In genomic region chr3:148873928-148874326, GRCh38 we compare ENCODE assay signal across 33 cellular contexts. TPM values are rescaled to one million over a fixed set of nuclear protein-coding genes. Genes with fewer than 3 reads are reported as not detected.
DNase-seq lines count a peak whose midpoint lies in the region; ATAC-seq, FAIRE-seq and TF ChIP-seq lines count a peak whose summit lies in the region.
"Had no signal": no experiment of that assay in that cellular context is flagged by ENCODE, and none has a peak within 500 bp of the region (broad histone marks: within the 10 kb centered on the region; RNA-seq: fewer than 3 reads in every experiment).

No MANE protein-coding gene starts in this region.

- no peaks in the 10 kb centered on the region for H3K79me2 ChIP-seq in endothelial cell of umbilical vein (ENCODE audit: control insufficient read depth, insufficient read depth, low read length)

- H3K4me1 Mint-ChIP-seq in HFFc6 (ENCODE audit: low read depth), result peaks cover 27% of the 10 kb centered on the region
- H3K4me1 Mint-ChIP-seq in activated CD4-positive, alpha-beta T cell treated with anti-CD3 and anti-CD28 coated beads for 36 hours, result no peaks in the 10 kb centered on the region
- H3K4me1 Mint-ChIP-seq: activated CD4-positive, alpha-beta T cell treated with anti-CD3 and anti-CD28 coated beads, Interleukin-2, amount 10 ng/mL, durations not matched to agents 24 days and 14 days; activated CD8-positive, alpha-beta memory T cell treated with anti-CD3 and anti-CD28 coated beads, Interleukin-2, amount 10 ng/mL, durations not matched to agents 7 days and 5 days; endodermal cell; naive B cell; stimulated activated naive B cell treated with anti-CD40 and anti-IgM and Interleukin-4, amounts not matched to agents 10 μg/mL and 1 μg/mL and 100 μg/mL, for 72 hours had no signal

- no TSS peak for BruUV-seq in endothelial cell of umbilical vein (replicated peaks; lab: Mats Ljungman, UMichigan)

- CTCF ChIA-PET in endothelial cell of umbilical vein (lab: Charles Lee), result interaction anchor here (0.6 to 1.6 kb wide), 8 partner anchors 10 to 603 kb away, joined by 3 to 9 read pairs (median 4); no protein-coding TSS in a partner anchor
- CTCF ChIA-PET in activated CD4-positive, alpha-beta T cell treated with anti-CD3 and anti-CD28 coated beads for 36 hours (lab: Charles Lee), result interaction anchor here (1.8 kb wide), 1 partner anchor 10 kb away, joined by 6 read pairs; no protein-coding TSS in a partner anchor

- no peaks in the 10 kb centered on the region for H3K9me3 Mint-ChIP-seq in HFFc6
- no peaks in the 10 kb centered on the region for H3K9me3 Mint-ChIP-seq in activated CD4-positive, alpha-beta T cell treated with anti-CD3 and anti-CD28 coated beads for 36 hours (ENCODE audit: low read depth)
- H3K9me3 Mint-ChIP-seq: activated CD4-positive, alpha-beta T cell treated with anti-CD3 and anti-CD28 coated beads, Interleukin-2, amount 10 ng/mL, durations not matched to agents 24 days and 14 days; activated naive CD4-positive, alpha-beta T cell treated with anti-CD3 and anti-CD28 coated beads for 36 hours; endodermal cell; naive B cell; stimulated activated naive B cell treated with anti-CD40 and anti-IgM and Interleukin-4, amounts not matched to agents 10 μg/mL and 1 μg/mL and 100 μg/mL, for 72 hours had no signal

- FAIRE-seq in endothelial cell of umbilical vein (lab: Jason Lieb, UNC), result peak; percentile 61

- H3K27ac Mint-ChIP-seq in HFFc6, result no peak overlapping the region
- no peak overlapping the region for H3K27ac Mint-ChIP-seq in activated CD4-positive, alpha-beta T cell treated with anti-CD3 and anti-CD28 coated beads for 36 hours
- H3K27ac Mint-ChIP-seq: activated CD4-positive, alpha-beta T cell treated with anti-CD3 and anti-CD28 coated beads, Interleukin-2, amount 10 ng/mL, durations not matched to agents 24 days and 14 days; activated CD8-positive, alpha-beta memory T cell treated with anti-CD3 and anti-CD28 coated beads, Interleukin-2, amount 10 ng/mL, durations not matched to agents 7 days and 5 days; activated naive CD4-positive, alpha-beta T cell treated with anti-CD3 and anti-CD28 coated beads for 36 hours; endodermal cell; naive B cell; stimulated activated naive B cell treated with anti-CD40 and anti-IgM and Interleukin-4, amounts not matched to agents 10 μg/mL and 1 μg/mL and 100 μg/mL, for 72 hours had no signal

- no peak overlapping the region for H2AFZ ChIP-seq in endothelial cell of umbilical vein (ENCODE audit: low read depth, low read length)

- peak overlapping the region; percentile 29 for H3K27ac ChIP-seq in endothelial cell of umbilical vein (ENCODE audit: insufficient read depth, low read depth, low read length)
- H3K27ac ChIP-seq: C4-2B, cardiac muscle cell, coronary artery, esophagus squamous epithelium, Peyer's patch, skin epidermis had no signal

- H3K27me3 Mint-ChIP-seq in HFFc6 (ENCODE audit: insufficient read depth), result no peaks in the 10 kb centered on the region
- H3K27me3 Mint-ChIP-seq in activated CD4-positive, alpha-beta T cell treated with anti-CD3 and anti-CD28 coated beads for 36 hours, result peaks cover 5% of the 10 kb centered on the region

- dilution Hi-C loops in endothelial cell of umbilical vein (cut with MboI; ENCODE audit: extremely low pct_ligation_motif_present, low sequenced_read_pairs), result no loop called here

- H3K9me3 ChIP-seq in endothelial cell of umbilical vein (replicated peaks; ENCODE audit: control insufficient read depth, insufficient read depth, low read length), result no peaks in the 10 kb centered on the region
- H3K9me3 ChIP-seq: esophagus squamous epithelium, Peyer's patch had no signal

- H3K4me3 Mint-ChIP-seq in HFFc6, result no peak overlapping the region
- no peak overlapping the region for H3K4me3 Mint-ChIP-seq in activated CD4-positive, alpha-beta T cell treated with anti-CD3 and anti-CD28 coated beads for 36 hours
- H3K4me3 Mint-ChIP-seq: activated CD4-positive, alpha-beta T cell treated with anti-CD3 and anti-CD28 coated beads, Interleukin-2, amount 10 ng/mL, durations not matched to agents 24 days and 14 days; activated CD8-positive, alpha-beta memory T cell treated with anti-CD3 and anti-CD28 coated beads, Interleukin-2, amount 10 ng/mL, durations not matched to agents 7 days and 5 days; activated naive CD4-positive, alpha-beta T cell treated with anti-CD3 and anti-CD28 coated beads for 36 hours; endodermal cell; naive B cell; stimulated activated naive B cell treated with anti-CD40 and anti-IgM and Interleukin-4, amounts not matched to agents 10 μg/mL and 1 μg/mL and 100 μg/mL, for 72 hours had no signal

- intact Hi-C loops in endothelial cell of umbilical vein (cut with micrococcal nuclease), result loop anchor here (10.0 kb wide), 1 partner anchor 1539 kb away; no protein-coding TSS in a partner anchor
- intact Hi-C loops in activated CD4-positive, alpha-beta T cell treated with anti-CD3 and anti-CD28 coated beads for 36 hours (cut with DNase I, micrococcal nuclease), result no loop called here

- POLR2A ChIA-PET in endothelial cell of umbilical vein (lab: Charles Lee), result no interaction called here
- POLR2A ChIA-PET in activated CD4-positive, alpha-beta T cell treated with anti-CD3 and anti-CD28 coated beads for 36 hours (lab: Charles Lee), result no interaction called here

- no peaks in the 10 kb centered on the region for H4K20me1 ChIP-seq in endothelial cell of umbilical vein (replicated peaks; ENCODE audit: control insufficient read depth, extremely low read depth, insufficient read depth, low read length)

- H3K4me3 ChIP-seq in endothelial cell of umbilical vein (replicated peaks in 1 of 3; ENCODE audit: insufficient read depth in 1 of 3, low read depth in 1 of 3, low read length in 3 of 3), result no peak overlapping the region
- H3K4me3 ChIP-seq: cardiac muscle cell, coronary artery, esophagus squamous epithelium, Peyer's patch, skin epidermis had no signal

- no peak for ATAC-seq in activated CD4-positive, alpha-beta T cell treated with anti-CD3 and anti-CD28 coated beads for 36 hours
- ATAC-seq: activated CD8-positive, alpha-beta memory T cell treated with anti-CD3 and anti-CD28 coated beads, Interleukin-2, amount 10 ng/mL, durations not matched to agents 7 days and 5 days; left ventricle myocardium superior; stimulated activated naive B cell treated with anti-CD40 and anti-IgM and Interleukin-4, amounts not matched to agents 10 μg/mL and 1 μg/mL and 100 μg/mL, for 72 hours had no signal

- no peaks in the 10 kb centered on the region for H3K36me3 ChIP-seq in endothelial cell of umbilical vein (ENCODE audit: control insufficient read depth in 2 of 2, extremely low read depth in 1 of 2, insufficient read depth in 2 of 2, low read length in 2 of 2)
- H3K36me3 ChIP-seq: cardiac muscle cell, esophagus squamous epithelium, Peyer's patch had no signal

- H3K27me3 ChIP-seq in endothelial cell of umbilical vein (ENCODE audit: control insufficient read depth in 2 of 2, insufficient read depth in 2 of 2, low read length in 2 of 2), result no peaks in the 10 kb centered on the region
- H3K27me3 ChIP-seq: esophagus squamous epithelium, Peyer's patch had no signal

- H3K36me3 Mint-ChIP-seq in HFFc6 (ENCODE audit: low read depth), result no peaks in the 10 kb centered on the region
- H3K36me3 Mint-ChIP-seq in activated CD4-positive, alpha-beta T cell treated with anti-CD3 and anti-CD28 coated beads for 36 hours (ENCODE audit: low read depth), result no peaks in the 10 kb centered on the region
- H3K36me3 Mint-ChIP-seq: activated CD8-positive, alpha-beta memory T cell treated with anti-CD3 and anti-CD28 coated beads, Interleukin-2, amount 10 ng/mL, durations not matched to agents 7 days and 5 days; naive B cell; stimulated activated naive B cell treated with anti-CD40 and anti-IgM and Interleukin-4, amounts not matched to agents 10 μg/mL and 1 μg/mL and 100 μg/mL, for 72 hours had no signal

- no peak for TF ChIP-seq POLR2A in endothelial cell of umbilical vein (IDR thresholded peaks at IDR 0.05; ENCODE audit: low read depth, low read length)

- H3K4me2 ChIP-seq in endothelial cell of umbilical vein (ENCODE audit: insufficient read depth, low read length), result peak overlapping the region; percentile 19

- DNase-seq in DMS 273 treated with DMSO at 0.1 percent for 48 hours (lab: John Stamatoyannopoulos, UW), result peak; percentile 98
- DNase-seq in HFFc6, result peak; percentile 25
- DNase-seq in NCI-H69 (lab: John Stamatoyannopoulos, UW), result peak; percentile 72
- DNase-seq in endothelial cell of umbilical vein (ENCODE audit: low read depth, low spot score), result peak; percentile 63
- no peak for DNase-seq in stimulated activated CD4-positive, alpha-beta T cell treated with anti-CD3 and anti-CD28 coated beads, Interleukin-2, amount 100 ng/mL, for 48 hours
- DNase-seq in C1 segment of cervical spinal cord (lab: John Stamatoyannopoulos, UW), result no peak
- DNase-seq in activated CD4-positive, alpha-beta T cell treated with anti-CD3 and anti-CD28 coated beads for 36 hours, result no peak
- DNase-seq: activated CD4-positive, alpha-beta T cell treated with anti-CD3 and anti-CD28 coated beads, Interleukin-2, amount 10 ng/mL, durations not matched to agents 24 days and 14 days; activated CD8-positive, alpha-beta memory T cell treated with anti-CD3 and anti-CD28 coated beads, Interleukin-2, amount 10 ng/mL, durations not matched to agents 7 days and 5 days; activated naive CD4-positive, alpha-beta T cell treated with anti-CD3 and anti-CD28 coated beads for 36 hours; amniotic stem cell; endodermal cell; esophagus squamous epithelium; hypothalamus; Karpas-422; left ventricle myocardium superior; naive B cell; NCI-H1092; NCI-H226; nucleus accumbens; Peyer's patch; stimulated activated CD4-positive, alpha-beta T cell treated with anti-CD3 and anti-CD28 coated beads, Interleukin-4, amount 100 ng/mL, for 24 hours; stimulated activated naive B cell treated with anti-CD40 and anti-IgM and Interleukin-4, amounts not matched to agents 10 μg/mL and 1 μg/mL and 100 μg/mL, for 72 hours had no signal

- H3K9me1 ChIP-seq in endothelial cell of umbilical vein (replicated peaks; ENCODE audit: control insufficient read depth, extremely low read depth, insufficient read depth, low read length), result no peaks in the 10 kb centered on the region

- H3K4me1 ChIP-seq in endothelial cell of umbilical vein (ENCODE audit: control insufficient read depth, extremely low read depth, insufficient read depth, low read length), result peaks cover 23% of the 10 kb centered on the region
- H3K4me1 ChIP-seq: esophagus squamous epithelium, Peyer's patch had no signal

- TF ChIP-seq CTCF in HFFc6 (IDR thresholded peaks at IDR 0.05) (no peak), endothelial cell of umbilical vein (IDR thresholded peaks at IDR 0.05; ENCODE audit: extremely low read depth in 1 of 2, insufficient read depth in 1 of 2, low read depth in 1 of 2, low read length in 2 of 2) (no peak)

- no peak overlapping the region for H3K9ac ChIP-seq in endothelial cell of umbilical vein (replicated peaks; ENCODE audit: extremely low read depth, insufficient read depth, low read length)

RNA-seq across cellular contexts. Expression of gene CPA3, which starts 8.8 kb away (rescaled TPM):
- total RNA-seq in HFFc6 (2021; fragmentation: NEBNext Ultra II Directional; extraction: Animal tissue kit (Norgen Biotek cat#: 25700)), result under 1 TPM; 0.21 to 0.88 (median 0.36) TPM
- total RNA-seq in endothelial cell of umbilical vein, result 1.7 and 3.3 TPM in 2 replicates
- polyA plus RNA-seq in endothelial cell of umbilical vein, result 4.6 and 6.4 TPM in 2 replicates
- 5.2 and 5.6 TPM in 2 replicates for polyA plus RNA-seq in endothelial cell of umbilical vein (2011; cell fraction: cytosol; rRNA removed)
- 1.7 and 3.1 TPM in 2 replicates for polyA plus RNA-seq in endothelial cell of umbilical vein (2011; cell fraction: nucleus; rRNA removed)
- 5.3 and 7.4 TPM in 2 replicates for polyA plus RNA-seq in endothelial cell of umbilical vein (2012)
- polyA minus RNA-seq in endothelial cell of umbilical vein, result 3.0 and 3.8 TPM in 2 replicates
- not detected for polyA minus RNA-seq in endothelial cell of umbilical vein (2011; cell fraction: cytosol; rRNA and poly(A)+ RNA removed)
- polyA minus RNA-seq in endothelial cell of umbilical vein (2011; cell fraction: nucleus; rRNA and poly(A)+ RNA removed), result 4.9 and 5.5 TPM in 2 replicates
- not detected for total RNA-seq in activated CD4-positive, alpha-beta T cell treated with anti-CD3 and anti-CD28 coated beads for 36 hours
- total RNA-seq: activated CD4-positive, alpha-beta T cell treated with anti-CD3 and anti-CD28 coated beads, Interleukin-2, amount 10 ng/mL, durations not matched to agents 24 days and 14 days; activated CD8-positive, alpha-beta memory T cell treated with anti-CD3 and anti-CD28 coated beads, Interleukin-2, amount 10 ng/mL, durations not matched to agents 7 days and 5 days; activated naive CD4-positive, alpha-beta T cell treated with anti-CD3 and anti-CD28 coated beads for 36 hours; cardiac muscle cell; Daoy; endodermal cell; H4; SK-MEL-5; T-helper 2 cell treated with Interferon-gamma antibody and Interleukin-4, amounts not matched to agents 100 ng/mL and 5 ng/mL, for 36 hours; temporal lobe had no signal
- polyA plus RNA-seq: AG04450, cardiac muscle cell had no signal

RNA-seq across cellular contexts. Expression of gene CPB1, which starts 46.3 kb away (rescaled TPM):
- total RNA-seq in HFFc6 (2021; fragmentation: NEBNext Ultra II Directional; extraction: Animal tissue kit (Norgen Biotek cat#: 25700)), result not detected
- not detected in 2 replicates for total RNA-seq in endothelial cell of umbilical vein
- polyA plus RNA-seq in endothelial cell of umbilical vein, result not detected in 2 replicates
- polyA plus RNA-seq in endothelial cell of umbilical vein (2011; cell fraction: cytosol; rRNA removed), result not detected in 2 replicates
- polyA plus RNA-seq in endothelial cell of umbilical vein (2011; cell fraction: nucleus; rRNA removed), result not detected in 2 replicates
- not detected in 2 replicates for polyA plus RNA-seq in endothelial cell of umbilical vein (2012)
- not detected in 2 replicates for polyA minus RNA-seq in endothelial cell of umbilical vein
- not detected for polyA minus RNA-seq in endothelial cell of umbilical vein (2011; cell fraction: cytosol; rRNA and poly(A)+ RNA removed)
- polyA minus RNA-seq in endothelial cell of umbilical vein (2011; cell fraction: nucleus; rRNA and poly(A)+ RNA removed), result not detected in 2 replicates
- not detected for total RNA-seq in activated CD4-positive, alpha-beta T cell treated with anti-CD3 and anti-CD28 coated beads for 36 hours
- total RNA-seq: activated CD4-positive, alpha-beta T cell treated with anti-CD3 and anti-CD28 coated beads, Interleukin-2, amount 10 ng/mL, durations not matched to agents 24 days and 14 days; activated CD8-positive, alpha-beta memory T cell treated with anti-CD3 and anti-CD28 coated beads, Interleukin-2, amount 10 ng/mL, durations not matched to agents 7 days and 5 days; activated naive CD4-positive, alpha-beta T cell treated with anti-CD3 and anti-CD28 coated beads for 36 hours; cardiac muscle cell; Daoy; esophagus squamous epithelium; H4; left ventricle myocardium superior; SK-MEL-5; T-helper 2 cell treated with Interferon-gamma antibody and Interleukin-4, amounts not matched to agents 100 ng/mL and 5 ng/mL, for 36 hours; temporal lobe had no signal
- polyA plus RNA-seq: AG04450, cardiac muscle cell had no signal

Comparison
In these comparisons a context has a peak if more than half of its experiments do, and no peak if none do; other contexts are left out.
1. DNase-seq: peak in DMS 273 treated with DMSO at 0.1 percent for 48 hours (single experiment), HFFc6 (single experiment), NCI-H69 (single experiment) and endothelial cell of umbilical vein (single experiment); none in stimulated activated CD4-positive, alpha-beta T cell treated with anti-CD3 and anti-CD28 coated beads, Interleukin-2, amount 100 ng/mL, for 48 hours (0 of 2), C1 segment of cervical spinal cord (0 of 14) and activated CD4-positive, alpha-beta T cell treated with anti-CD3 and anti-CD28 coated beads for 36 hours (single experiment).